17 cellular contexts compared by ENCODE assay signal in genomic region chr5:35345222-35345621, GRCh38.
DNase-seq lines count a peak whose midpoint lies in the region; ATAC-seq, FAIRE-seq and TF ChIP-seq lines count a peak whose summit lies in the region.
"Had no signal": no experiment of that assay in that cellular context is flagged by ENCODE, and none has a peak within 500 bp of the region (broad histone marks: within the 10 kb centered on the region; RNA-seq: fewer than 3 reads in every experiment).

No MANE protein-coding gene starts in this region.

- DNase-seq in SK-N-SH (no peak), NB4 (ENCODE audit: low read depth) (peak; percentile 6), H1 (ENCODE audit: low read depth in 1 of 2, low spot score in 2 of 2) (no peak), type B pancreatic cell (ENCODE audit: extremely low spot score, unreplicated experiment) (no peak), kidney (no peak), HuH-7.5 (ENCODE audit: low spot score) (no peak)
- DNase-seq: activated B cell treated with CpG ODN at 0.5 μM for 24 hours; activated naive CD4-positive, alpha-beta T cell treated with anti-CD3 and anti-CD28 coated beads, Interleukin-2, amount 10 ng/mL, durations not matched to agents 7 days and 5 days; effector memory CD4-positive, alpha-beta T cell; gastrocnemius medialis; immature natural killer cell; NCI-H2107; stimulated activated naive CD4-positive, alpha-beta T cell had no signal

- no peaks in the 10 kb centered on the region for H3K4me1 Mint-ChIP-seq in type B pancreatic cell (ENCODE audit: unreplicated experiment)
- H3K4me1 Mint-ChIP-seq: activated B cell treated with CpG ODN at 0.5 μM for 24 hours; activated naive CD4-positive, alpha-beta T cell treated with anti-CD3 and anti-CD28 coated beads, Interleukin-2, amount 10 ng/mL, durations not matched to agents 7 days and 5 days; immature natural killer cell had no signal

- intact Hi-C loops in kidney (cut with DNase I) = no loop called here

- H3K36me3 Mint-ChIP-seq in type B pancreatic cell = no peaks in the 10 kb centered on the region
- H3K36me3 Mint-ChIP-seq: activated naive CD4-positive, alpha-beta T cell treated with anti-CD3 and anti-CD28 coated beads, Interleukin-2, amount 10 ng/mL, durations not matched to agents 7 days and 5 days; immature natural killer cell had no signal

- H3K27me3 ChIP-seq in SK-N-SH (ENCODE audit: insufficient read depth) (no peaks in the 10 kb centered on the region), H1 (replicated peaks in 1 of 4; ENCODE audit: control insufficient read depth in 3 of 4, extremely low read depth in 1 of 4, insufficient read depth in 3 of 4, low read length in 3 of 4) (no peaks in the 10 kb centered on the region)
- H3K27me3 ChIP-seq: gastrocnemius medialis, neutrophil had no signal

- no peak for TF ChIP-seq POLR2A in NB4 (IDR thresholded peaks at IDR 0.05; ENCODE audit: extremely low read depth, insufficient read length)
- no peak for TF ChIP-seq POLR2A in H1 (IDR thresholded peaks at IDR 0.05; ENCODE audit: control extremely low read depth in 1 of 2, low read depth in 2 of 2, low read length in 2 of 2)

- CTCF ChIA-PET in SK-N-SH (lab: Yijun Ruan, JAX) (no interaction called here), H1 (lab: Charles Lee; ENCODE audit: partially characterized antibody) (no interaction called here)

- no peak overlapping the region for H2BK12ac ChIP-seq in H1 (ENCODE audit: low read depth, low read length)

- no peak overlapping the region for H3K27ac Mint-ChIP-seq in type B pancreatic cell
- H3K27ac Mint-ChIP-seq: activated B cell treated with CpG ODN at 0.5 μM for 24 hours; activated naive CD4-positive, alpha-beta T cell treated with anti-CD3 and anti-CD28 coated beads, Interleukin-2, amount 10 ng/mL, durations not matched to agents 7 days and 5 days; immature natural killer cell had no signal

- TF ChIP-seq EP300 in SK-N-SH (IDR thresholded peaks at IDR 0.05; ENCODE audit: borderline replicate concordance in 1 of 2, low read depth in 1 of 2, low read length in 1 of 2) (no peak), H1 (IDR thresholded peaks at IDR 0.05; ENCODE audit: borderline replicate concordance in 1 of 2, low read depth in 2 of 2, low read length in 2 of 2) (no peak)

- H3K9ac ChIP-seq in SK-N-SH (no peak overlapping the region), H1 (replicated peaks in 1 of 4; ENCODE audit: extremely low read depth in 1 of 4, low read depth in 3 of 4, low read length in 3 of 4) (no peak overlapping the region), kidney (ENCODE audit: low read length in 2 of 2) (no peak overlapping the region)

- H3K14ac ChIP-seq in H1 (ENCODE audit: insufficient read length) = no peak overlapping the region

- H3K4me1 ChIP-seq in SK-N-SH (ENCODE audit: control insufficient read depth in 1 of 2, insufficient read depth in 2 of 2, low read depth in 1 of 2, low read length in 1 of 2) (no peaks in the 10 kb centered on the region), H1 (replicated peaks in 1 of 4; ENCODE audit: control insufficient read depth in 3 of 4, insufficient read depth in 4 of 4, low read length in 3 of 4) (no peaks in the 10 kb centered on the region), kidney (ENCODE audit: control insufficient read depth in 1 of 2, insufficient read depth in 1 of 2, low read depth in 1 of 2, low read length in 2 of 2) (no peaks in the 10 kb centered on the region)
- H3K4me1 ChIP-seq: Caco-2, gastrocnemius medialis had no signal

- peak; percentile 26; the same call in 1 of the 2 replicates for TF ChIP-seq RAD21 in SK-N-SH (IDR thresholded peaks at IDR 0.05; ENCODE audit: low read length)
- peak; percentile 68 to 70 for TF ChIP-seq RAD21 in H1 (IDR thresholded peaks at IDR 0.05 in 1 of 2, conservative IDR thresholded peaks at IDR 0.05 in 1 of 2; ENCODE audit: low read depth in 2 of 2, low read length in 2 of 2)

- no peak overlapping the region for H2BK5ac ChIP-seq in H1 (ENCODE audit: low read depth, low read length)

- H2BK120ac ChIP-seq in H1 (replicated peaks; ENCODE audit: low read depth, low read length) = no peak overlapping the region

- TF ChIP-seq CTCF in SK-N-SH (IDR thresholded peaks at IDR 0.05) (no peak), NB4 (IDR thresholded peaks at IDR 0.05; ENCODE audit: low read depth, low read length) (no peak), H1 (IDR thresholded peaks at IDR 0.05; ENCODE audit: control extremely low read depth in 1 of 3, insufficient read depth in 1 of 3, low read depth in 1 of 3, low read length in 3 of 3) (peak in 2 of 3 experiments; percentile 22 to 40; a peak in 1 of 4 replicates), type B pancreatic cell (conservative IDR thresholded peaks at IDR 0.05) (peak; percentile 42), kidney (IDR thresholded peaks at IDR 0.05; ENCODE audit: borderline replicate concordance, extremely low read depth, insufficient read depth) (no peak)

- no peak overlapping the region for H3K56ac ChIP-seq in H1 (replicated peaks; ENCODE audit: insufficient read length, low read depth, low read length)

- WGBS in SK-N-SH (ENCODE audit: low lambda C conversion rate) = 0% methylated on average over 1 of the region's 1 CpG
- 42% methylated on average over 1 of the region's 1 CpG; no CpG with 5 or more reads in 1 of the 2 experiments for WGBS in H1 (ENCODE audit: extremely low coverage in 1 of 2, insufficient coverage in 1 of 2, insufficient read length in 1 of 2, insufficient replicate concordance in 2 of 2, low coverage in 1 of 2, low lambda C conversion rate in 2 of 2, missing lambda C conversion rate in 1 of 2), 2 experiments

- H4K8ac ChIP-seq in H1 (ENCODE audit: extremely low read depth, insufficient read depth, low read length) = no peak overlapping the region

- H3K4me2 ChIP-seq in SK-N-SH (no peak overlapping the region), H1 (ENCODE audit: insufficient read depth in 1 of 2, low read depth in 2 of 2, low read length in 2 of 2) (no peak overlapping the region)

- FAIRE-seq in H1 (lab: Jason Lieb, UNC) (no peak), kidney (lab: Jason Lieb, UNC) (no peak)

- no peak overlapping the region for H3K4me3 ChIP-seq in SK-N-SH (ENCODE audit: low read depth in 2 of 2, low read length in 1 of 2)
- H3K4me3 ChIP-seq in NB4 (ENCODE audit: low read depth, low read length) = no peak overlapping the region
- H3K4me3 ChIP-seq in H1 (ENCODE audit: extremely low read depth in 1 of 4, insufficient read depth in 2 of 4, low read depth in 3 of 4, low read length in 4 of 4) = no peak overlapping the region
- H3K4me3 ChIP-seq in kidney (ENCODE audit: low read length in 2 of 2) = no peak overlapping the region
- H3K4me3 ChIP-seq: gastrocnemius medialis had no signal

- H4K91ac ChIP-seq in H1 (replicated peaks; ENCODE audit: insufficient read length, low read length) = no peak overlapping the region

- no peak overlapping the region for H4K5ac ChIP-seq in H1 (ENCODE audit: insufficient read length, low read depth, low read length)

- H3K9me3 ChIP-seq in SK-N-SH (no peaks in the 10 kb centered on the region), H1 (ENCODE audit: insufficient read depth in 2 of 2, low read depth in 1 of 2, low read length in 1 of 2) (peaks cover 0 to 5% of the 10 kb centered on the region in 2 experiments; a peak in 1 of 4 replicates), kidney (ENCODE audit: control insufficient read depth in 1 of 2, low read length in 2 of 2) (peaks cover 0 to 5% of the 10 kb centered on the region in 2 donors)
- H3K9me3 ChIP-seq: Caco-2, gastrocnemius medialis, neutrophil had no signal

- peaks cover 5% of the 10 kb centered on the region for H3K9me3 Mint-ChIP-seq in type B pancreatic cell

- H3F3A ChIP-seq in SK-N-SH (replicated peaks; ENCODE audit: insufficient read depth) = no peaks in the 10 kb centered on the region

- no peak overlapping the region for H3K27ac ChIP-seq in SK-N-SH (ENCODE audit: low read depth in 2 of 2, low read length in 1 of 2)
- H3K27ac ChIP-seq in H1 (ENCODE audit: low read depth, low read length) = no peak overlapping the region
- no peak overlapping the region for H3K27ac ChIP-seq in kidney (ENCODE audit: low read depth in 2 of 2, low read length in 2 of 2)
- H3K27ac ChIP-seq: gastrocnemius medialis, neutrophil had no signal

- no peak overlapping the region for H3K4ac ChIP-seq in H1 (replicated peaks; ENCODE audit: insufficient read length, low read depth, low read length)

- no peak overlapping the region for H3K23ac ChIP-seq in H1 (ENCODE audit: insufficient read length)

- no peak overlapping the region for H3K18ac ChIP-seq in H1 (ENCODE audit: extremely low read depth, low read length)

- POLR2A ChIA-PET in SK-N-SH (lab: Yijun Ruan, JAX) = no interaction called here
- POLR2A ChIA-PET in H1 (lab: Charles Lee; ENCODE audit: partially characterized antibody) = no interaction called here

- no peaks in the 10 kb centered on the region for H3K36me3 ChIP-seq in SK-N-SH (replicated peaks in 1 of 2; ENCODE audit: control insufficient read depth in 1 of 2, insufficient read depth in 2 of 2, low read length in 1 of 2)
- no peaks in the 10 kb centered on the region for H3K36me3 ChIP-seq in H1 (ENCODE audit: control insufficient read depth in 2 of 4, insufficient read depth in 4 of 4, low read length in 3 of 4)
- no peaks in the 10 kb centered on the region for H3K36me3 ChIP-seq in kidney (ENCODE audit: control insufficient read depth in 1 of 2, insufficient read depth in 2 of 2, low read length in 2 of 2)
- H3K36me3 ChIP-seq: gastrocnemius medialis, neutrophil had no signal

- no peaks in the 10 kb centered on the region for H3K9me2 ChIP-seq in SK-N-SH

- no peaks in the 10 kb centered on the region for H3K27me3 Mint-ChIP-seq in type B pancreatic cell
- H3K27me3 Mint-ChIP-seq: activated B cell treated with CpG ODN at 0.5 μM for 24 hours; activated naive CD4-positive, alpha-beta T cell treated with anti-CD3 and anti-CD28 coated beads, Interleukin-2, amount 10 ng/mL, durations not matched to agents 7 days and 5 days had no signal

- H3K4me3 Mint-ChIP-seq in type B pancreatic cell = no peak overlapping the region
- H3K4me3 Mint-ChIP-seq: activated B cell treated with CpG ODN at 0.5 μM for 24 hours; activated naive CD4-positive, alpha-beta T cell treated with anti-CD3 and anti-CD28 coated beads, Interleukin-2, amount 10 ng/mL, durations not matched to agents 7 days and 5 days; immature natural killer cell had no signal

- H3K23me2 ChIP-seq in H1 (ENCODE audit: low read depth, low read length) = no peaks in the 10 kb centered on the region

- no peak overlapping the region for H2BK15ac ChIP-seq in H1 (ENCODE audit: low read length)

- H2AFZ ChIP-seq in SK-N-SH (ENCODE audit: low read depth) (no peak overlapping the region), H1 (ENCODE audit: low read length) (0 out of 2 replicates have a peak overlapping the region, but pooled peaks have one; percentile 78)

- no peak for ATAC-seq in SK-N-SH treated with all-trans-retinoic acid at 6 μM for 48 hours
- no peak for ATAC-seq in HG02763 (IDR thresholded peaks at IDR 0.05; ENCODE audit: unreplicated experiment)
- ATAC-seq: gastrocnemius medialis had no signal

- no peaks in the 10 kb centered on the region for H3K79me1 ChIP-seq in H1 (ENCODE audit: low read depth, low read length)

- H2BK20ac ChIP-seq in H1 (ENCODE audit: low read length) = no peak overlapping the region

- H2AK5ac ChIP-seq in H1 (ENCODE audit: low read depth, low read length) = no peak overlapping the region

- H4K20me1 ChIP-seq in SK-N-SH (ENCODE audit: insufficient read depth) (no peaks in the 10 kb centered on the region), H1 (replicated peaks in 1 of 2; ENCODE audit: control insufficient read depth in 1 of 2, insufficient read depth in 2 of 2, low read length in 2 of 2) (no peaks in the 10 kb centered on the region)

- no peaks in the 10 kb centered on the region for H3K79me2 ChIP-seq in SK-N-SH (ENCODE audit: insufficient read depth)
- no peaks in the 10 kb centered on the region for H3K79me2 ChIP-seq in H1 (ENCODE audit: control insufficient read depth in 1 of 2, insufficient read depth in 2 of 2, low read length in 2 of 2)

Comparison
In these comparisons a context has a peak if more than half of its experiments do, and no peak if none do; other contexts are left out.
1. CTCF ChIP-seq: peak in H1 (2 of 3) and type B pancreatic cell (single experiment); none in SK-N-SH (single experiment), NB4 (single experiment) and kidney (single experiment).
2. Of the 17 proteins assayed by ChIP-seq in both H1 and SK-N-SH: peak only in H1: CTCF; only in SK-N-SH: none; in both: RAD21; in neither: 15.